ENCODE assay signal across 17 cellular contexts in genomic region chr3:186986811-186987210, GRCh38. TPM values are rescaled to one million over a fixed set of nuclear protein-coding genes. Genes with fewer than 3 reads are reported as not detected.
DNase-seq lines count a peak whose midpoint lies in the region; ATAC-seq, FAIRE-seq and TF ChIP-seq lines count a peak whose summit lies in the region.
"Had no signal": no experiment of that assay in that cellular context is flagged by ENCODE, and none has a peak within 500 bp of the region (broad histone marks: within the 10 kb centered on the region; RNA-seq: fewer than 3 reads in every experiment).

No MANE protein-coding gene starts in this region.

- peaks cover 18% of the 10 kb centered on the region for H3K36me3 Mint-ChIP-seq in activated naive CD4-positive, alpha-beta T cell treated with anti-CD3 and anti-CD28 coated beads, Interleukin-2, amount 50 U/mL, for 24 hours
- peaks cover 35% of the 10 kb centered on the region for H3K36me3 Mint-ChIP-seq in central memory CD8-positive, alpha-beta T cell (ENCODE audit: insufficient read depth)

- no peak for DNase-seq in activated naive CD4-positive, alpha-beta T cell treated with Interleukin-2 at 50 U/mL for 16 hours
- DNase-seq in MV-4-11 (lab: John Stamatoyannopoulos, UW) (peak; percentile 82), spleen (no peak), UCSD-AML1 (lab: John Stamatoyannopoulos, UW; ENCODE audit: unreplicated experiment) (no peak), HepG2 (ENCODE audit: low spot score) (no peak)
- no peak for DNase-seq in central memory CD8-positive, alpha-beta T cell (ENCODE audit: low spot score in 2 of 2)
- DNase-seq in stimulated activated CD4-positive, alpha-beta T cell treated with anti-CD3 and anti-CD28 coated beads, Interleukin-4, amount 100 ng/mL, for 24 hours, result no peak
- DNase-seq: activated CD8-positive, alpha-beta memory T cell treated with anti-CD3 and anti-CD28 coated beads, Interleukin-2, amount 50 U/mL, for 4 hours; DMS79 treated with DMSO at 0.1 percent for 48 hours; mesendoderm; NCI-H1436 treated with DMSO at 0.1 percent for 48 hours; NCI-H510A; SHP77; upper lobe of left lung; WERI-Rb-1 had no signal

- H3K4me3 ChIP-seq in spleen (peak overlapping the region in 1 of 8 donors; percentile 11), HepG2 (replicated peaks in 1 of 3; ENCODE audit: insufficient read depth in 1 of 3, low read depth in 2 of 3, low read length in 3 of 3) (no peak overlapping the region)
- H3K4me3 ChIP-seq: upper lobe of left lung had no signal

- 61 to 78% (median 67%) methylated on average over 1 of the region's 1 CpG for WGBS in spleen, 5 donors
- 88% methylated on average over 1 of the region's 1 CpG for WGBS in HepG2 (ENCODE audit: low lambda C conversion rate)

- H4K20me1 ChIP-seq in HepG2 (ENCODE audit: insufficient read depth, low read length), result no peaks in the 10 kb centered on the region

- no peak overlapping the region for H3K9ac ChIP-seq in HepG2 (ENCODE audit: insufficient read depth, low read depth, low read length)
- H3K9ac ChIP-seq: parathyroid adenoma had no signal

- ATAC-seq in central memory CD8-positive, alpha-beta T cell (replicated peaks; ENCODE audit: extremely low read depth, poor library complexity, severe bottlenecking), result no peak
- no peak for ATAC-seq in HepG2

- no peak overlapping the region for H2AFZ ChIP-seq in HepG2 (ENCODE audit: low read length)
- H2AFZ ChIP-seq: parathyroid adenoma had no signal

- CTCF ChIA-PET in HepG2 (lab: Yijun Ruan, JAX; ENCODE audit: low intra/inter-chr PET ratio, low total read pairs), result no interaction called here

- H3K27ac ChIP-seq in spleen (peak overlapping the region in 7 of 8 donors; percentile 54 to 84 (median 66)), HepG2 (ENCODE audit: extremely low read length, insufficient read depth, low read length) (no peak overlapping the region)
- H3K27ac ChIP-seq: parathyroid adenoma, WERI-Rb-1 had no signal

- TF ChIP-seq RAD21 in HepG2 (CRISPR knock-in tag; IDR thresholded peaks at IDR 0.05), result no peak

- POLR2A ChIA-PET in HepG2 (lab: Yijun Ruan, JAX), result no interaction called here

- TF ChIP-seq CTCF in spleen (IDR thresholded peaks at IDR 0.05 in 8 of 11, conservative IDR thresholded peaks at IDR 0.05 in 3 of 11) (no peak), HepG2 (CRISPR knock-in tag; IDR thresholded peaks at IDR 0.05) (no peak)

- no TSS peak for BruUV-seq in HepG2 (replicated peaks; lab: Mats Ljungman, UMichigan)

- peaks cover 0 to 57% (median 16%) of the 10 kb centered on the region in 6 donors for H3K36me3 ChIP-seq in spleen
- H3K36me3 ChIP-seq in HepG2 (replicated peaks in 1 of 2; ENCODE audit: control insufficient read depth in 1 of 2, insufficient read depth in 2 of 2, low read length in 2 of 2), result no peaks in the 10 kb centered on the region
- H3K36me3 ChIP-seq: WERI-Rb-1 had no signal

- no peak overlapping the region for H3K4me3 Mint-ChIP-seq in activated naive CD4-positive, alpha-beta T cell treated with anti-CD3 and anti-CD28 coated beads, Interleukin-2, amount 50 U/mL, for 24 hours
- H3K4me3 Mint-ChIP-seq in central memory CD8-positive, alpha-beta T cell, result no peak overlapping the region

- H3K4me2 ChIP-seq in HepG2 (ENCODE audit: low read depth, low read length), result no peak overlapping the region

- H3K4me1 Mint-ChIP-seq in activated naive CD4-positive, alpha-beta T cell treated with anti-CD3 and anti-CD28 coated beads, Interleukin-2, amount 50 U/mL, for 24 hours, result peaks cover 65% of the 10 kb centered on the region
- H3K4me1 Mint-ChIP-seq in central memory CD8-positive, alpha-beta T cell, result peaks cover 75% of the 10 kb centered on the region

- H3K79me2 ChIP-seq in HepG2 (ENCODE audit: insufficient read depth, low read length), result no peaks in the 10 kb centered on the region

- TF ChIP-seq EP300 in HepG2 (IDR thresholded peaks at IDR 0.05; ENCODE audit: low read depth in 2 of 2, low read length in 2 of 2), result no peak
- TF ChIP-seq EP300 in HepG2 (CRISPR knock-in tag; IDR thresholded peaks at IDR 0.05; ENCODE audit: borderline replicate concordance), result no peak

- H3K4me1 ChIP-seq in spleen (peaks cover 12 to 86% (median 68%) of the 10 kb centered on the region in 6 donors), HepG2 (ENCODE audit: insufficient read depth, low read length) (peaks cover 31% of the 10 kb centered on the region)

- peak overlapping the region; percentile 41 for H3K27ac Mint-ChIP-seq in activated naive CD4-positive, alpha-beta T cell treated with anti-CD3 and anti-CD28 coated beads, Interleukin-2, amount 50 U/mL, for 24 hours
- peak overlapping the region; percentile 82 for H3K27ac Mint-ChIP-seq in central memory CD8-positive, alpha-beta T cell (ENCODE audit: low read depth)

- FAIRE-seq in HepG2 (lab: Jason Lieb, UNC), result no peak

- H3K27me3 ChIP-seq in spleen (replicated peaks in 1 of 7) (no peaks in the 10 kb centered on the region), HepG2 (ENCODE audit: control insufficient read depth in 1 of 2, insufficient read depth in 2 of 2, low read length in 2 of 2) (no peaks in the 10 kb centered on the region)
- H3K27me3 ChIP-seq: upper lobe of left lung had no signal

- H3K9me3 ChIP-seq in spleen (no peaks in the 10 kb centered on the region), HepG2 (ENCODE audit: low read length) (no peaks in the 10 kb centered on the region)
- H3K9me3 ChIP-seq: upper lobe of left lung had no signal

- in situ Hi-C loops in HepG2 (cut with HindIII; ENCODE audit: extremely low pct_ligation_motif_present, low pct_unique_long_range_greater_than_20kb), result no loop called here

- intact Hi-C loops in spleen (cut with DNase I; ENCODE audit: low total_unique reads) (no loop called here), HepG2 (cut with micrococcal nuclease; ENCODE audit: unreplicated experiment) (no loop called here)

- no peak for TF ChIP-seq POLR2A in spleen (IDR thresholded peaks at IDR 0.05)
- TF ChIP-seq POLR2A in HepG2 (IDR thresholded peaks at IDR 0.05; ENCODE audit: insufficient read depth in 1 of 2, low read depth in 2 of 2, low read length in 2 of 2), result no peak

- no peaks in the 10 kb centered on the region for H3K9me3 Mint-ChIP-seq in activated naive CD4-positive, alpha-beta T cell treated with anti-CD3 and anti-CD28 coated beads, Interleukin-2, amount 50 U/mL, for 24 hours
- H3K9me3 Mint-ChIP-seq in central memory CD8-positive, alpha-beta T cell, result no peaks in the 10 kb centered on the region

- H3K27me3 Mint-ChIP-seq in activated naive CD4-positive, alpha-beta T cell treated with anti-CD3 and anti-CD28 coated beads, Interleukin-2, amount 50 U/mL, for 24 hours, result no peaks in the 10 kb centered on the region
- H3K27me3 Mint-ChIP-seq in central memory CD8-positive, alpha-beta T cell, result no peaks in the 10 kb centered on the region

TF ChIP-seq in HepG2, 621 proteins besides CTCF, POLR2A, EP300 and RAD21:
- no peak for TF ChIP-seq ADNP (CRISPR knock-in tag; IDR thresholded peaks at IDR 0.05)

RNA-seq across cellular contexts. Expression of gene ST6GAL1, which starts 56.5 kb away (rescaled TPM):
- total RNA-seq in spleen, result 100 to 1,000 TPM; 160 to 247 (median 211) TPM
- 10 to 100 TPM; 46.7 to 67.5 (median 59.3) TPM for polyA plus RNA-seq in spleen
- 62.1 and 79.9 TPM in 2 replicates for total RNA-seq in HepG2 (2016; rRNA removed; fragmentation: Illumina TruSeq; extraction: Trizol)
- total RNA-seq in HepG2 (2016; cell fraction: cytosol; rRNA removed; fragmentation: Illumina TruSeq; extraction: Trizol; ENCODE audit: low read depth), result 8.1 and 8.2 TPM in 2 replicates
- 62.1 and 78.3 TPM in 2 replicates for total RNA-seq in HepG2 (2016; cell fraction: insoluble cytoplasmic fraction; rRNA removed; fragmentation: Illumina TruSeq; extraction: Trizol)
- total RNA-seq in HepG2 (2016; cell fraction: membrane; rRNA removed; fragmentation: Illumina TruSeq; extraction: Trizol), result 30.2 and 33.0 TPM in 2 replicates
- total RNA-seq in HepG2 (2016; cell fraction: nucleus; rRNA removed; fragmentation: Illumina TruSeq; extraction: Trizol), result 91.6 and 101 TPM in 2 replicates
- 163 and 164 TPM in 2 replicates for polyA plus RNA-seq in HepG2 (2011; rRNA removed)
- polyA plus RNA-seq in HepG2 (2011; cell fraction: cytosol; rRNA removed), result 115 and 161 TPM in 2 replicates
- 50.3 and 65.6 TPM in 2 replicates for polyA plus RNA-seq in HepG2 (2011; cell fraction: nucleus; rRNA removed)
- polyA plus RNA-seq in HepG2 (2012), result 189 and 200 TPM in 2 replicates
- 5.0 and 5.1 TPM in 2 replicates for polyA plus RNA-seq in HepG2 (2016; cell fraction: cytosol; fragmentation: Illumina TruSeq; extraction: Trizol; ENCODE audit: low read depth)
- polyA plus RNA-seq in HepG2 (2016; cell fraction: insoluble cytoplasmic fraction; fragmentation: Illumina TruSeq; extraction: Trizol; ENCODE audit: low read depth), result 49.0 and 50.2 TPM in 2 replicates
- 18.2 and 19.6 TPM in 2 replicates for polyA plus RNA-seq in HepG2 (2016; cell fraction: membrane; fragmentation: Illumina TruSeq; extraction: Trizol; ENCODE audit: low read depth)
- polyA plus RNA-seq in HepG2 (2016; cell fraction: nucleus; fragmentation: Illumina TruSeq; extraction: Trizol; ENCODE audit: insufficient read depth, low read depth), result 91.4 and 96.5 TPM in 2 replicates
- 3.2 and 268 TPM in 2 replicates for polyA minus RNA-seq in HepG2 (2011; rRNA and poly(A)+ RNA removed; ENCODE audit: low replicate concordance)
- 106 and 146 TPM in 2 replicates for polyA minus RNA-seq in HepG2 (2011; cell fraction: cytosol; rRNA and poly(A)+ RNA removed)
- 119 and 177 TPM in 2 replicates for polyA minus RNA-seq in HepG2 (2011; cell fraction: nucleus; rRNA and poly(A)+ RNA removed)
